Comparison of ENCODE assay signal across 9 cellular contexts in the genomic region with DNA sequence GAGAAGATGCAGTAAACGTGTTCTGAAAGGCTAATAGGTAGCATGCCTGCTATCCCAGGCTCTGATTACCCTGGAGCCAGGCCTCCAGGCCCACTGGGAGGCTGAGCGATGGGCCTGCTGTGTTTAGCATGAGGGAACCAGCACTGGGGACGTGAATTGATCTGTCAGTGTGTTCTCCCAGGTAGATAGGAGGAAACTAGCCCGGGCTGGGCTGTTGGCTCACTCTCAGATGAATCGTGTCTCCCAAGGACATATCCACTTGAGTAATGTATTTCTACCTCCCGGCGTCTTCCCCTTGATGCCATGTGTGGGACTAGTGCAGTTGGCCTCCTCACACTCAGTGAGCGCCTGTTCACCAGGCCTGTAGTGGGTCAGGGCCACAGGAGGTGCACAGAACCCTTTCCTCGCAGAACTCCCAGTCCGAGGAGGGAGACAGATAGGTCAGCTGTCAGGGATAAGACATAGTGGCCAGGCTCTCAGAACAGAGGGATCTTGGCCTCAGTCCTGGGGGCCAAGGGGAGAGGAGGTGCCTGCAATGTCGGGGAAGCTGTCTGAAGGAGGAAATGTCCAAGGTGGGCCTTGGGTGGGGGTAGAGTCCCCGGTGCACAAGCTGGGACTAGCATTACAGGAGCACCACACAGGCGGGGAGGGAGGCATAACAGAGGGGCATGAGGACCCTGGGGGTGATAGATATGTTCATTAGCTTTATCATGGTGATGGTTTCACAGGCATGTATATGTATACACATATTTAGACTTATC.
"Had no signal": no experiment of that assay in that cellular context is flagged by ENCODE, and none has a peak within 500 bp of the region (broad histone marks: within the 10 kb centered on the region; RNA-seq: fewer than 3 reads in every experiment).

No MANE protein-coding gene starts in this region.

- H3K27ac ChIP-seq: tibial nerve had no signal

- H3K36me3 Mint-ChIP-seq: natural killer cell treated with Interleukin-12 subunit alpha and Interleukin-12 subunit beta and Interleukin-15 and Interleukin-18, amount 100 ng/mL, for 72 hours had no signal

- H3K4me3 Mint-ChIP-seq: activated CD4-positive, alpha-beta memory T cell treated with anti-CD3 and anti-CD28 coated beads for 36 hours; activated naive CD8-positive, alpha-beta T cell treated with anti-CD3 and anti-CD28 coated beads, Interleukin-2, amount 50 U/mL, for 24 hours; activated T-cell treated with anti-CD3 and anti-CD28 coated beads, Interleukin-2, amount 50 U/mL, for 72 hours; natural killer cell treated with Interleukin-12 subunit alpha and Interleukin-12 subunit beta and Interleukin-15 and Interleukin-18, amount 100 ng/mL, for 72 hours had no signal

- DNase-seq: activated CD4-positive, alpha-beta memory T cell treated with anti-CD3 and anti-CD28 coated beads for 36 hours; activated CD4-positive, alpha-beta T cell treated with anti-CD3 and anti-CD28 coated beads for 1 hour; activated naive CD8-positive, alpha-beta T cell treated with anti-CD3 and anti-CD28 coated beads, Interleukin-2, amount 50 U/mL, for 24 hours; activated T-cell treated with anti-CD3 and anti-CD28 coated beads, Interleukin-2, amount 50 U/mL, for 72 hours; central memory CD4-positive, alpha-beta T cell; cortex of kidney; effector CD8-positive, alpha-beta T cell had no signal

- H3K27me3 Mint-ChIP-seq: activated CD4-positive, alpha-beta memory T cell treated with anti-CD3 and anti-CD28 coated beads for 36 hours; activated naive CD8-positive, alpha-beta T cell treated with anti-CD3 and anti-CD28 coated beads, Interleukin-2, amount 50 U/mL, for 24 hours; natural killer cell treated with Interleukin-12 subunit alpha and Interleukin-12 subunit beta and Interleukin-15 and Interleukin-18, amount 100 ng/mL, for 72 hours had no signal

- ATAC-seq: activated naive CD8-positive, alpha-beta T cell treated with anti-CD3 and anti-CD28 coated beads, Interleukin-2, amount 50 U/mL, for 24 hours; activated T-cell treated with anti-CD3 and anti-CD28 coated beads, Interleukin-2, amount 50 U/mL, for 72 hours; natural killer cell treated with Interleukin-12 subunit alpha and Interleukin-12 subunit beta and Interleukin-15 and Interleukin-18, amount 100 ng/mL, for 72 hours had no signal

- H3K27ac Mint-ChIP-seq: activated CD4-positive, alpha-beta memory T cell treated with anti-CD3 and anti-CD28 coated beads for 36 hours; activated naive CD8-positive, alpha-beta T cell treated with anti-CD3 and anti-CD28 coated beads, Interleukin-2, amount 50 U/mL, for 24 hours; activated T-cell treated with anti-CD3 and anti-CD28 coated beads, Interleukin-2, amount 50 U/mL, for 72 hours; natural killer cell treated with Interleukin-12 subunit alpha and Interleukin-12 subunit beta and Interleukin-15 and Interleukin-18, amount 100 ng/mL, for 72 hours had no signal

- H3K4me1 Mint-ChIP-seq: activated naive CD8-positive, alpha-beta T cell treated with anti-CD3 and anti-CD28 coated beads, Interleukin-2, amount 50 U/mL, for 24 hours had no signal

- H3K9me3 ChIP-seq: tibial nerve had no signal

- H3K27me3 ChIP-seq: tibial nerve had no signal

- H3K4me3 ChIP-seq: tibial nerve had no signal

- H3K9me3 Mint-ChIP-seq: activated CD4-positive, alpha-beta memory T cell treated with anti-CD3 and anti-CD28 coated beads for 36 hours; activated naive CD8-positive, alpha-beta T cell treated with anti-CD3 and anti-CD28 coated beads, Interleukin-2, amount 50 U/mL, for 24 hours; activated T-cell treated with anti-CD3 and anti-CD28 coated beads, Interleukin-2, amount 50 U/mL, for 72 hours; natural killer cell treated with Interleukin-12 subunit alpha and Interleukin-12 subunit beta and Interleukin-15 and Interleukin-18, amount 100 ng/mL, for 72 hours had no signal
